13 cellular contexts compared by ENCODE assay signal in genomic region chr2:214593723-214594122, GRCh38.
DNase-seq lines count a peak whose midpoint lies in the region; ATAC-seq and TF ChIP-seq lines count a peak whose summit lies in the region.
"Had no signal": no experiment of that assay in that cellular context is flagged by ENCODE, and none has a peak within 500 bp of the region (broad histone marks: within the 10 kb centered on the region; RNA-seq: fewer than 3 reads in every experiment).

No MANE protein-coding gene starts in this region.

- H3K9me3 Mint-ChIP-seq in brain, result peaks cover 0 to 5% (median 0%) of the 10 kb centered on the region in 5 experiments
- peaks cover 0 to 2% of the 10 kb centered on the region in 2 donors for H3K9me3 Mint-ChIP-seq in activated T-cell treated with anti-CD3 and anti-CD28 coated beads, Interleukin-2, amount 50 U/mL, for 72 hours
- H3K9me3 Mint-ChIP-seq: activated CD4-positive, alpha-beta T cell treated with anti-CD3 and anti-CD28 coated beads, Interleukin-2, amount 10 ng/mL, durations not matched to agents 24 days and 14 days; effector memory CD8-positive, alpha-beta T cell had no signal

- no peak overlapping the region for H3K4me3 Mint-ChIP-seq in brain
- H3K4me3 Mint-ChIP-seq in activated T-cell treated with anti-CD3 and anti-CD28 coated beads, Interleukin-2, amount 50 U/mL, for 72 hours, result no peak overlapping the region
- H3K4me3 Mint-ChIP-seq: activated CD4-positive, alpha-beta T cell treated with anti-CD3 and anti-CD28 coated beads, Interleukin-2, amount 10 ng/mL, durations not matched to agents 24 days and 14 days; effector memory CD8-positive, alpha-beta T cell had no signal

- no peaks in the 10 kb centered on the region for H3K36me3 Mint-ChIP-seq in brain
- H3K36me3 Mint-ChIP-seq in activated T-cell treated with anti-CD3 and anti-CD28 coated beads, Interleukin-2, amount 50 U/mL, for 72 hours (ENCODE audit: insufficient read depth in 2 of 2), result no peaks in the 10 kb centered on the region

- intact Hi-C loops in upper lobe of right lung (cut with DNase I) (no loop called here), breast epithelium (cut with DNase I; ENCODE audit: low total_unique reads) (no loop called here)

- no peaks in the 10 kb centered on the region for H3K27me3 ChIP-seq in cardiac muscle cell
- no peaks in the 10 kb centered on the region for H3K27me3 ChIP-seq in right atrium auricular region
- H3K27me3 ChIP-seq in upper lobe of right lung, result no peaks in the 10 kb centered on the region
- no peaks in the 10 kb centered on the region for H3K27me3 ChIP-seq in breast epithelium

- H3K4me1 Mint-ChIP-seq in brain, result peaks cover 5% of the 10 kb centered on the region
- H3K4me1 Mint-ChIP-seq in activated T-cell treated with anti-CD3 and anti-CD28 coated beads, Interleukin-2, amount 50 U/mL, for 72 hours (ENCODE audit: low read depth), result no peaks in the 10 kb centered on the region
- H3K4me1 Mint-ChIP-seq: activated CD4-positive, alpha-beta T cell treated with anti-CD3 and anti-CD28 coated beads, Interleukin-2, amount 10 ng/mL, durations not matched to agents 24 days and 14 days had no signal

- ATAC-seq in upper lobe of right lung, result peak; percentile 31
- no peak for ATAC-seq in activated T-cell treated with anti-CD3 and anti-CD28 coated beads, Interleukin-2, amount 50 U/mL, for 72 hours (replicated peaks in 1 of 2)
- ATAC-seq: effector memory CD8-positive, alpha-beta T cell; right cardiac atrium had no signal

- peak overlapping the region in 3 of 5 experiments; percentile 7 to 54 (median 14) for H3K27ac Mint-ChIP-seq in brain
- H3K27ac Mint-ChIP-seq in activated T-cell treated with anti-CD3 and anti-CD28 coated beads, Interleukin-2, amount 50 U/mL, for 72 hours, result no peak overlapping the region
- H3K27ac Mint-ChIP-seq: activated CD4-positive, alpha-beta T cell treated with anti-CD3 and anti-CD28 coated beads, Interleukin-2, amount 10 ng/mL, durations not matched to agents 24 days and 14 days; effector memory CD8-positive, alpha-beta T cell had no signal

- no peak overlapping the region for H3K27ac ChIP-seq in cardiac muscle cell
- H3K27ac ChIP-seq in right atrium auricular region, result no peak overlapping the region
- no peak overlapping the region for H3K27ac ChIP-seq in upper lobe of right lung
- no peak overlapping the region for H3K27ac ChIP-seq in breast epithelium

- H3K36me3 ChIP-seq in cardiac muscle cell (no peaks in the 10 kb centered on the region), right atrium auricular region (no peaks in the 10 kb centered on the region), upper lobe of right lung (no peaks in the 10 kb centered on the region), breast epithelium (no peaks in the 10 kb centered on the region)

- DNase-seq in cardiac muscle cell (ENCODE audit: low read depth in 1 of 2, low spot score in 1 of 2) (peak; percentile 4 to 44), right atrium auricular region (ENCODE audit: low spot score) (no peak), kidney tubule cell (ENCODE audit: low spot score) (peak; percentile 95), upper lobe of right lung (no peak), breast epithelium (ENCODE audit: low spot score in 2 of 2) (no peak), NCI-H1092 (lab: John Stamatoyannopoulos, UW) (no peak)
- no peak for DNase-seq in activated T-cell treated with anti-CD3 and anti-CD28 coated beads, Interleukin-2, amount 50 U/mL, for 72 hours
- DNase-seq: activated CD4-positive, alpha-beta T cell treated with anti-CD3 and anti-CD28 coated beads, Interleukin-2, amount 10 ng/mL, durations not matched to agents 24 days and 14 days; activated naive CD4-positive, alpha-beta T cell treated with Interleukin-2 at 50 U/mL for 16 hours; effector memory CD8-positive, alpha-beta T cell; NCI-H2081; right cardiac atrium had no signal

- no peaks in the 10 kb centered on the region for H3K27me3 Mint-ChIP-seq in brain
- no peaks in the 10 kb centered on the region for H3K27me3 Mint-ChIP-seq in activated T-cell treated with anti-CD3 and anti-CD28 coated beads, Interleukin-2, amount 50 U/mL, for 72 hours (ENCODE audit: low read depth)
- H3K27me3 Mint-ChIP-seq: activated CD4-positive, alpha-beta T cell treated with anti-CD3 and anti-CD28 coated beads, Interleukin-2, amount 10 ng/mL, durations not matched to agents 24 days and 14 days; effector memory CD8-positive, alpha-beta T cell had no signal

- no peaks in the 10 kb centered on the region for H3K9me3 ChIP-seq in cardiac muscle cell (ENCODE audit: low read depth)
- H3K9me3 ChIP-seq in right atrium auricular region, result no peaks in the 10 kb centered on the region
- H3K9me3 ChIP-seq in upper lobe of right lung, result no peaks in the 10 kb centered on the region
- H3K9me3 ChIP-seq in breast epithelium, result no peaks in the 10 kb centered on the region

- TF ChIP-seq POLR2A in breast epithelium (IDR thresholded peaks at IDR 0.05), result no peak

- H3K4me1 ChIP-seq in cardiac muscle cell (ENCODE audit: low read depth), result no peaks in the 10 kb centered on the region
- no peaks in the 10 kb centered on the region for H3K4me1 ChIP-seq in right atrium auricular region
- no peaks in the 10 kb centered on the region for H3K4me1 ChIP-seq in upper lobe of right lung
- H3K4me1 ChIP-seq in breast epithelium, result no peaks in the 10 kb centered on the region

- H3K4me3 ChIP-seq in cardiac muscle cell (no peak overlapping the region), right atrium auricular region (no peak overlapping the region), upper lobe of right lung (no peak overlapping the region), breast epithelium (no peak overlapping the region)

- TF ChIP-seq CTCF in cardiac muscle cell (IDR thresholded peaks at IDR 0.05; ENCODE audit: low read depth, low read length) (no peak), right atrium auricular region (IDR thresholded peaks at IDR 0.05) (no peak), brain (conservative IDR thresholded peaks at IDR 0.05) (no peak), upper lobe of right lung (IDR thresholded peaks at IDR 0.05) (no peak), breast epithelium (IDR thresholded peaks at IDR 0.05) (no peak)

Comparison
In these comparisons a context has a peak if more than half of its experiments do, and no peak if none do; other contexts are left out.
1. DNase-seq: peak in cardiac muscle cell (2 of 2) and kidney tubule cell (single experiment); none in right atrium auricular region (single experiment), upper lobe of right lung (single experiment), breast epithelium (0 of 2), activated T-cell treated with anti-CD3 and anti-CD28 coated beads, Interleukin-2, amount 50 U/mL, for 72 hours (0 of 2) and NCI-H1092 (single experiment).